In genomic region chr20:5608448-5609161, GRCh38 we compare ENCODE assay signal across 8 cellular contexts. TPM values are rescaled to one million over a fixed set of nuclear protein-coding genes. Genes with fewer than 3 reads are reported as not detected.
A peak's percentile ranks its signal among the peaks of the same experiment; 100 is the strongest.
DNase-seq lines count a peak whose midpoint lies in the region; TF ChIP-seq lines count a peak whose summit lies in the region.

No MANE protein-coding gene starts in this region.

- peaks cover 18% of the 10 kb centered on the region for H3K36me3 Mint-ChIP-seq in activated naive CD4-positive, alpha-beta T cell treated with anti-CD3 and anti-CD28 coated beads, Interleukin-2, amount 50 U/mL, for 24 hours
- H3K36me3 Mint-ChIP-seq in T-helper 2 cell treated with Interferon-gamma antibody and Interleukin-4, amounts not matched to agents 5 μg/mL and 100 μg/mL, for 36 hours (ENCODE audit: low read depth): peaks cover 25% of the 10 kb centered on the region

- no peaks in the 10 kb centered on the region for H3K9me3 Mint-ChIP-seq in activated naive CD4-positive, alpha-beta T cell treated with anti-CD3 and anti-CD28 coated beads, Interleukin-2, amount 50 U/mL, for 24 hours
- H3K9me3 Mint-ChIP-seq in T-helper 2 cell treated with Interferon-gamma antibody and Interleukin-4, amounts not matched to agents 5 μg/mL and 100 μg/mL, for 36 hours: no peaks in the 10 kb centered on the region

- TF ChIP-seq CTCF in fibroblast of the aortic adventitia (IDR thresholded peaks at IDR 0.05; ENCODE audit: insufficient read depth, low read length) (no peak), GM10266 (IDR thresholded peaks at IDR 0.05; ENCODE audit: control insufficient read depth, insufficient read depth, low read depth, missing control alignments) (no peak)

- H3K4me3 Mint-ChIP-seq in activated naive CD4-positive, alpha-beta T cell treated with anti-CD3 and anti-CD28 coated beads, Interleukin-2, amount 50 U/mL, for 24 hours: peak overlapping the region; percentile 99
- H3K4me3 Mint-ChIP-seq in T-helper 2 cell treated with Interferon-gamma antibody and Interleukin-4, amounts not matched to agents 5 μg/mL and 100 μg/mL, for 36 hours: peak overlapping the region; percentile 99

- peak overlapping the region in 4 of 5 donors; percentile 44 to 94 (median 90) for H3K9ac ChIP-seq in subcutaneous abdominal adipose tissue (ENCODE audit: low read length in 5 of 5)

- H3K27me3 ChIP-seq in subcutaneous abdominal adipose tissue (ENCODE audit: control insufficient read depth in 5 of 5, insufficient read depth in 4 of 5, low read length in 5 of 5): no peaks in the 10 kb centered on the region

- peaks cover 63% of the 10 kb centered on the region for H3K4me1 Mint-ChIP-seq in activated naive CD4-positive, alpha-beta T cell treated with anti-CD3 and anti-CD28 coated beads, Interleukin-2, amount 50 U/mL, for 24 hours
- peaks cover 38% of the 10 kb centered on the region for H3K4me1 Mint-ChIP-seq in T-helper 2 cell treated with Interferon-gamma antibody and Interleukin-4, amounts not matched to agents 5 μg/mL and 100 μg/mL, for 36 hours (ENCODE audit: low read depth)

- H3K27ac ChIP-seq in subcutaneous abdominal adipose tissue (ENCODE audit: low read depth, low read length): peak overlapping the region; percentile 91

- H3K4me1 ChIP-seq in subcutaneous abdominal adipose tissue (ENCODE audit: control insufficient read depth in 5 of 5, insufficient read depth in 5 of 5, low read length in 5 of 5): peaks cover 4 to 33% (median 27%) of the 10 kb centered on the region in 5 donors

- no peak for DNase-seq in activated naive CD4-positive, alpha-beta T cell (lab: John Stamatoyannopoulos, UW)
- DNase-seq in T-helper 2 cell treated with Interferon-gamma antibody and Interleukin-4, amounts not matched to agents 5 μg/mL and 100 μg/mL, for 36 hours (ENCODE audit: low spot score): no peak
- DNase-seq in fibroblast of the aortic adventitia (ENCODE audit: low read depth) (peak; percentile 61), GM10266 (ENCODE audit: extremely low spot score) (no peak), kidney tubule cell (ENCODE audit: low spot score) (no peak), GOT3 (lab: John Stamatoyannopoulos, UW) (no peak)

- H3K4me3 ChIP-seq in fibroblast of the aortic adventitia (ENCODE audit: low read depth, low read length) (peak overlapping the region; percentile 91), subcutaneous abdominal adipose tissue (ENCODE audit: low read depth in 1 of 5, low read length in 5 of 5) (peak overlapping the region; percentile 70 to 92 (median 84))

- no peaks in the 10 kb centered on the region for H3K36me3 ChIP-seq in subcutaneous abdominal adipose tissue (ENCODE audit: control insufficient read depth in 5 of 5, insufficient read depth in 5 of 5, low read length in 5 of 5)

- H3K27ac Mint-ChIP-seq in activated naive CD4-positive, alpha-beta T cell treated with anti-CD3 and anti-CD28 coated beads, Interleukin-2, amount 50 U/mL, for 24 hours: peak overlapping the region; percentile 55
- H3K27ac Mint-ChIP-seq in T-helper 2 cell treated with Interferon-gamma antibody and Interleukin-4, amounts not matched to agents 5 μg/mL and 100 μg/mL, for 36 hours: peak overlapping the region; percentile 72

- no peaks in the 10 kb centered on the region for H3K9me3 ChIP-seq in subcutaneous abdominal adipose tissue (ENCODE audit: control insufficient read depth in 5 of 5, low read length in 5 of 5)

- H3K27me3 Mint-ChIP-seq in activated naive CD4-positive, alpha-beta T cell treated with anti-CD3 and anti-CD28 coated beads, Interleukin-2, amount 50 U/mL, for 24 hours: no peaks in the 10 kb centered on the region
- H3K27me3 Mint-ChIP-seq in T-helper 2 cell treated with Interferon-gamma antibody and Interleukin-4, amounts not matched to agents 5 μg/mL and 100 μg/mL, for 36 hours (ENCODE audit: low read depth): no peaks in the 10 kb centered on the region

RNA-seq across cellular contexts. Expression of gene GPCPD1, which starts 2.2 kb away (rescaled TPM):
- 29.5 and 29.7 TPM in 2 replicates for total RNA-seq in fibroblast of the aortic adventitia (ENCODE audit: low replicate concordance)
